Comparison of ENCODE assay signal across 23 cellular contexts in the genomic region with DNA sequence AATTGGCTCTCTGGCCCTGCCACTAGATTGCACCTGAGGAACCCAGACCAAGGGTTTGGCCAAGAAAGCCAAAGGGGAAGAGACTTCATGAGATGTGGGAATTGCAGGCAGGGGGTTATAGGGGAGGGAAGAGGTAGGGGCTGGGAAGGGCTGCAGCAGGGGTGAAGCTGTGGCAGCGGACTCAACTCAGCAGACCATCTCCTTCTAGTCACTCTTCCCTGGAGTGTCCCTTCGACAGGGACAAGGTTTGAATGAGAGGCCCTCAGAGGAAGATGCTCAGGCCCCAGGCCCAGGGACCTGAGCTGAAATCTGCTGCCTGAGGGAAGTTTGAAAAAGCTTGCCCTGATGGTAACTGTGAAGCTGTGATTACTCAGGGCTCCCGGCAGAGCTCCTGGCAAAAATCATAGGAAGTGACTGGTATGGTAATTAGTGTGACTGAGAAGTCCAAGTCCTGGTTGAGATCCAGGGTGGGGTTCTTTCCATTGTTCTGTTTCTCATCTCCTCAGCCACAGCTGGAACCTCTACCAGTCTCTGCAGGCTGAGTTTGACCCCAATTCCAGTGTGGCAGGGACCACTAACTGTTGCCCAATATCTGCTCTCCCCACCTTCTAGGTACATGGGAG.
DNase-seq lines count a peak whose midpoint lies in the region; ATAC-seq lines count a peak whose summit lies in the region.
"Had no signal": no experiment of that assay in that cellular context is flagged by ENCODE, and none has a peak within 500 bp of the region (broad histone marks: within the 10 kb centered on the region; RNA-seq: fewer than 3 reads in every experiment).

No MANE protein-coding gene starts in this region.

- H3K27ac Mint-ChIP-seq in activated naive CD8-positive, alpha-beta T cell treated with anti-CD3 and anti-CD28 coated beads, Interleukin-2, amount 50 U/mL, for 24 hours: no peak overlapping the region
- H3K27ac Mint-ChIP-seq: activated CD4-positive, alpha-beta T cell treated with anti-CD3 and anti-CD28 coated beads for 36 hours; immature natural killer cell; naive thymus-derived CD4-positive, alpha-beta T cell; stimulated activated naive CD8-positive, alpha-beta T cell treated with anti-CD3 and anti-CD28 coated beads, Interleukin-15, Interleukin-2, amounts not matched to agents 100 ng/mL and 50 ng/mL, for 24 hours had no signal

- H3K36me3 Mint-ChIP-seq in activated naive CD8-positive, alpha-beta T cell treated with anti-CD3 and anti-CD28 coated beads, Interleukin-2, amount 50 U/mL, for 24 hours (ENCODE audit: low read depth): no peaks in the 10 kb centered on the region
- H3K36me3 Mint-ChIP-seq: immature natural killer cell; naive thymus-derived CD4-positive, alpha-beta T cell had no signal

- no peaks in the 10 kb centered on the region for H3K4me1 Mint-ChIP-seq in activated naive CD8-positive, alpha-beta T cell treated with anti-CD3 and anti-CD28 coated beads, Interleukin-2, amount 50 U/mL, for 24 hours
- H3K4me1 Mint-ChIP-seq: activated CD4-positive, alpha-beta T cell treated with anti-CD3 and anti-CD28 coated beads for 36 hours; immature natural killer cell; naive thymus-derived CD4-positive, alpha-beta T cell had no signal

- H3K9me3 Mint-ChIP-seq in activated naive CD8-positive, alpha-beta T cell treated with anti-CD3 and anti-CD28 coated beads, Interleukin-2, amount 50 U/mL, for 24 hours: no peaks in the 10 kb centered on the region
- H3K9me3 Mint-ChIP-seq: stimulated activated naive CD8-positive, alpha-beta T cell treated with anti-CD3 and anti-CD28 coated beads, Interleukin-15, Interleukin-2, amounts not matched to agents 100 ng/mL and 50 ng/mL, for 24 hours had no signal

- no peak overlapping the region for H3K4me3 Mint-ChIP-seq in activated naive CD8-positive, alpha-beta T cell treated with anti-CD3 and anti-CD28 coated beads, Interleukin-2, amount 50 U/mL, for 24 hours
- H3K4me3 Mint-ChIP-seq: activated CD4-positive, alpha-beta T cell treated with anti-CD3 and anti-CD28 coated beads for 36 hours; immature natural killer cell; naive thymus-derived CD4-positive, alpha-beta T cell; stimulated activated naive CD8-positive, alpha-beta T cell treated with anti-CD3 and anti-CD28 coated beads, Interleukin-15, Interleukin-2, amounts not matched to agents 100 ng/mL and 50 ng/mL, for 24 hours had no signal

- peaks cover 8% of the 10 kb centered on the region for H3K27me3 Mint-ChIP-seq in activated naive CD8-positive, alpha-beta T cell treated with anti-CD3 and anti-CD28 coated beads, Interleukin-2, amount 50 U/mL, for 24 hours

- ATAC-seq in activated naive CD8-positive, alpha-beta T cell treated with anti-CD3 and anti-CD28 coated beads, Interleukin-2, amount 50 U/mL, for 24 hours: no peak
- ATAC-seq: activated CD4-positive, alpha-beta T cell treated with anti-CD3 and anti-CD28 coated beads for 36 hours; GM12878; naive thymus-derived CD4-positive, alpha-beta T cell; upper lobe of right lung had no signal

- peak; percentile 48 for DNase-seq in Daoy (ENCODE audit: low read depth)
- DNase-seq in M059J (ENCODE audit: low read depth): peak; percentile 77
- peak; percentile 70 for DNase-seq in dermis blood vessel endothelial cell
- DNase-seq in kidney tubule cell (ENCODE audit: low spot score): peak; percentile 4
- DNase-seq in activated CD4-positive, alpha-beta T cell treated with anti-CD3 and anti-CD28 coated beads for 4 hours: no peak
- no peak for DNase-seq in kidney glomerular epithelial cell (lab: John Stamatoyannopoulos, UW)
- DNase-seq in activated naive CD8-positive, alpha-beta T cell treated with anti-CD3 and anti-CD28 coated beads, Interleukin-2, amount 50 U/mL, for 24 hours: no peak
- DNase-seq in Kasumi-1 (lab: John Stamatoyannopoulos, UW): no peak
- DNase-seq: activated CD4-positive, alpha-beta T cell treated with anti-CD3 and anti-CD28 coated beads for 36 hours; activated CD8-positive, alpha-beta memory T cell treated with anti-CD3 and anti-CD28 coated beads, Interleukin-2, amount 50 U/mL, for 4 hours; activated effector memory CD4-positive, alpha-beta T cell treated with anti-CD3 and anti-CD28 coated beads, Interleukin-2, amount 50 U/mL, for 16 hours; amniotic stem cell; head of caudate nucleus; immature natural killer cell; Karpas-422; naive thymus-derived CD4-positive, alpha-beta T cell; NCI-H1436; NCI-H2171 treated with DMSO at 0.1 percent for 48 hours; NCI-H774; stimulated activated CD4-positive, alpha-beta T cell treated with anti-CD3 and anti-CD28 coated beads, Interleukin-2, amount 100 ng/mL, for 24 hours; upper lobe of right lung had no signal

Comparison
In these comparisons a context has a peak if more than half of its experiments do, and no peak if none do; other contexts are left out.
1. DNase-seq: peak in Daoy (single experiment), M059J (single experiment), dermis blood vessel endothelial cell (single experiment) and kidney tubule cell (single experiment); none in activated CD4-positive, alpha-beta T cell treated with anti-CD3 and anti-CD28 coated beads for 4 hours (0 of 2), kidney glomerular epithelial cell (single experiment), activated naive CD8-positive, alpha-beta T cell treated with anti-CD3 and anti-CD28 coated beads, Interleukin-2, amount 50 U/mL, for 24 hours (single experiment) and Kasumi-1 (0 of 2).